ENCODE assay signal across 8 cellular contexts in the genomic region with DNA sequence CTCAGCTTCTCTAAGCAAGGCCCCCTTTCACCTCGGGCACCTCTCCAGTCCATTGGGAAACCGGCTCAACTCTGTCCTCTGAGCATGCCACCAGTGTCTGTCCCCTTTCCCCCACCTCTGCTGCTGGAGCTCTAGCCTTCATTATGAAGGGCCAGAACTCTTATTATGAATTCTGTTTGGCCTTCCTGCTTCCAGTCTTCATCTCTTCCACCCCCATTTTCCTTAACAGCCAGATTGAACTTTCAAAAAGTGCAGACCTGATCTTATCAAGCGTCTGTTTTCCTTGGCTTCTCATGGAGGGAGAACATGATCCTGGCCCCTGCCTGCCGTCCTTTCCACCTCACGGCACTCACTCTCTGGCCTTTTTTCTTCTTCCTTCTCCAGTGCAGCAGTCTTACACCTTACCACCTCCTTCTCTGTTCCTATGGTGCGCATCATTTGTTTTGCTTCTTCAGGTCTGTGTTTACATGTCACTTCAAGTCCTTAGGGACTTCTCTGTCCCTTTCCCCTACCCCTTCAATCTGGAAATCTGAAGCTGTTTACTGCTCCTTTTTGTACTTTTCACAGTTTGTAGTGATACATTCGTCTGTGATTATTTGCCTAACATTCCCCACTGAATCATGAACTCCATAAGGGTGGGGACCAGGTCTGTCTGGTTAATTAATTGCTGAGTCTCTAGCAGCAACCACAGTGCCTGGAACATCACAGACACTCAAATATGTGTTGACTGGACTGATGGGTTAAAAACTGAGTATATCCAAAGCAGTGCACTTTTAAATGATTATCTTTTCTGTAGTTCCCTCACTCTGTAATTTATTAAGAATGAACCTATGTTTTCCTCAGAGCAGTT. TPM values are rescaled to one million over a fixed set of nuclear protein-coding genes. Genes with fewer than 3 reads are reported as not detected.
DNase-seq lines count a peak whose midpoint lies in the region; TF ChIP-seq lines count a peak whose summit lies in the region.
"Had no signal": no experiment of that assay in that cellular context is flagged by ENCODE, and none has a peak within 500 bp of the region (broad histone marks: within the 10 kb centered on the region; RNA-seq: fewer than 3 reads in every experiment).

No MANE protein-coding gene starts in this region.

- DNase-seq in HFFc6 (peak; percentile 20), amniotic epithelial cell (ENCODE audit: low read depth) (peak; percentile 48), hepatocyte (ENCODE audit: low spot score) (no peak), smooth muscle cell (lab: John Stamatoyannopoulos, UW; ENCODE audit: unreplicated experiment) (no peak), SW480 (ENCODE audit: low spot score) (no peak), AG08396 (ENCODE audit: low spot score) (no peak), SIG-M5 treated with dmso at 0.1 percent for 504 hours (lab: John Stamatoyannopoulos, UW; ENCODE audit: unreplicated experiment) (no peak)
- DNase-seq: NCI-H2081 treated with DMSO at 0.1 percent for 48 hours had no signal

- WGBS in hepatocyte (ENCODE audit: low lambda C conversion rate, missing lambda C conversion rate): 39% methylated on average over 7 of the region's 7 CpGs
- 38% methylated on average over 7 of the region's 7 CpGs for WGBS in smooth muscle cell (ENCODE audit: low lambda C conversion rate)

- H3K9me3 ChIP-seq in hepatocyte (ENCODE audit: low read depth): no peaks in the 10 kb centered on the region
- no peaks in the 10 kb centered on the region for H3K9me3 ChIP-seq in smooth muscle cell (replicated peaks; ENCODE audit: low read depth)

- peaks cover 63% of the 10 kb centered on the region for H3K4me1 Mint-ChIP-seq in HFFc6 (ENCODE audit: low read depth)

- H3K36me3 ChIP-seq in hepatocyte (replicated peaks; ENCODE audit: insufficient read depth, low read depth): no peaks in the 10 kb centered on the region
- H3K36me3 ChIP-seq in smooth muscle cell (ENCODE audit: low read depth): no peaks in the 10 kb centered on the region

- H3K4me2 ChIP-seq in hepatocyte (peak overlapping the region; percentile 45), smooth muscle cell (peak overlapping the region; percentile 20)

- TF ChIP-seq CTCF in HFFc6 (IDR thresholded peaks at IDR 0.05) (no peak), hepatocyte (IDR thresholded peaks at IDR 0.05; ENCODE audit: poor library complexity) (no peak), smooth muscle cell (IDR thresholded peaks at IDR 0.05; ENCODE audit: borderline replicate concordance, insufficient read depth, poor library complexity, severe bottlenecking) (no peak)

- H3K27me3 ChIP-seq in hepatocyte (no peaks in the 10 kb centered on the region), smooth muscle cell (ENCODE audit: low read depth) (no peaks in the 10 kb centered on the region)

- H2AFZ ChIP-seq in hepatocyte: no peak overlapping the region
- H2AFZ ChIP-seq in smooth muscle cell (ENCODE audit: low read depth): no peak overlapping the region

- peak overlapping the region; percentile 27; the same call in 1 of the 2 replicates for H3K4me3 Mint-ChIP-seq in HFFc6

- H3K9me2 ChIP-seq in hepatocyte (replicated peaks; ENCODE audit: insufficient read depth): no peaks in the 10 kb centered on the region

- peaks cover 7% of the 10 kb centered on the region for H3F3A ChIP-seq in smooth muscle cell (ENCODE audit: low read depth)

- no peak overlapping the region for H3K4me3 ChIP-seq in hepatocyte
- no peak overlapping the region for H3K4me3 ChIP-seq in smooth muscle cell

- H3K27me3 Mint-ChIP-seq in HFFc6 (ENCODE audit: insufficient read depth): peaks cover 4% of the 10 kb centered on the region

- peak overlapping the region; percentile 81 for H3K27ac Mint-ChIP-seq in HFFc6

- H3K79me2 ChIP-seq in hepatocyte (peaks cover 40% of the 10 kb centered on the region), smooth muscle cell (ENCODE audit: low read depth) (peaks cover 34% of the 10 kb centered on the region)

- H3K4me1 ChIP-seq in hepatocyte (ENCODE audit: insufficient read depth) (peaks cover 58% of the 10 kb centered on the region), smooth muscle cell (ENCODE audit: low read depth) (peaks cover 13% of the 10 kb centered on the region)

- H3K27ac ChIP-seq in hepatocyte (peak overlapping the region; percentile 91), smooth muscle cell (ENCODE audit: low read depth) (peak overlapping the region; percentile 86)

- H4K20me1 ChIP-seq in hepatocyte (ENCODE audit: insufficient read depth, poor library complexity, severe bottlenecking) (no peaks in the 10 kb centered on the region), smooth muscle cell (ENCODE audit: low read depth) (no peaks in the 10 kb centered on the region)

- H3K9ac ChIP-seq in smooth muscle cell (ENCODE audit: low read depth): peak overlapping the region; percentile 60

- no peaks in the 10 kb centered on the region for H3K9me3 Mint-ChIP-seq in HFFc6

- peaks cover 19% of the 10 kb centered on the region; the same call in 1 of the 2 replicates for H3K36me3 Mint-ChIP-seq in HFFc6 (ENCODE audit: low read depth)

RNA-seq across cellular contexts. Expression of gene FNIP2, which starts 55.8 kb away (rescaled TPM):
- 10 to 100 TPM; 14.1 to 22.2 (median 18.2) TPM for total RNA-seq in HFFc6 (2021; fragmentation: NEBNext Ultra II Directional; extraction: Animal tissue kit (Norgen Biotek cat#: 25700))
- total RNA-seq in hepatocyte (53.2 and 61.0 TPM in 2 replicates), smooth muscle cell (27.6 and 36.3 TPM in 2 replicates)
- polyA plus RNA-seq in hepatocyte (20.8 and 23.4 TPM in 2 replicates), smooth muscle cell (10.4 and 11.2 TPM in 2 replicates)

Comparison
In these comparisons a context has a peak if more than half of its experiments do, and no peak if none do; other contexts are left out.
1. DNase-seq: peak in HFFc6 (single experiment) and amniotic epithelial cell (single experiment); none in hepatocyte (single experiment), smooth muscle cell (single experiment), SW480 (single experiment), AG08396 (single experiment) and SIG-M5 treated with dmso at 0.1 percent for 504 hours (single experiment).